ENCODE assay signal across 26 cellular contexts in the genomic region with DNA sequence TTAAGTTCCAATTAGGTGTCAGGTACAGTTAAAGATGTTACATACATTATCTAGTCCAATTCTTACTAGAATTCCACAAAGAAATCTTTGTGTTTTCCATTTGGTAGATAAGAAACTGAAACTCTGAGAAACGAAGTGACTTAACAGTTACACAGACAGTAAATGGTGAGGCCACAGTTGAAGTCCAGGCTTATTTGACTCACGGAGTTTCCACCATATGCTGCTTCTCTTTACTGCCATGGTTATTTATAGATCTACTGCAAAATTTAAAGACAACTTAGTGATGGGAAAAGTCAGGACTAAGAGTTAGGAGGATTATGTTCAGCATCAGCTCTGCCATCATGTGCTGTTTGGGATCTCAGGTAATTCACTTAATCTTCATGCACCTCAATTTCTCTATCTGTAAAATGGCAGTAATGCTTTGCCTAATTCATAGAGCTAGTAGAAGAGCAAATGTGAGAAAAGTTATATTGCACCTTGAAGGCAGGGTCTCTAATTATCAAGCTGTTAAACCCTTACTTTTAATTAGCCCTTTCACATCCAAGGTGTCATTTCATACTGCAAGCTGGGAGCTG. TPM values are rescaled to one million over a fixed set of nuclear protein-coding genes. Genes with fewer than 3 reads are reported as not detected.
A peak's percentile ranks its signal among the peaks of the same experiment; 100 is the strongest.
DNase-seq lines count a peak whose midpoint lies in the region; ATAC-seq and TF ChIP-seq lines count a peak whose summit lies in the region.
"Had no signal": no experiment of that assay in that cellular context is flagged by ENCODE, and none has a peak within 500 bp of the region (broad histone marks: within the 10 kb centered on the region; RNA-seq: fewer than 3 reads in every experiment).

No MANE protein-coding gene starts in this region.

- intact Hi-C loops in activated CD8-positive, alpha-beta T cell treated with anti-CD3 and anti-CD28 coated beads for 36 hours (cut with micrococcal nuclease) = no loop called here

- H3K27ac Mint-ChIP-seq in activated CD8-positive, alpha-beta T cell treated with anti-CD3 and anti-CD28 coated beads for 36 hours = no peak overlapping the region
- H3K27ac Mint-ChIP-seq in activated CD8-positive, alpha-beta T cell treated with anti-CD3 and anti-CD28 coated beads, Interleukin-2, amount 10 ng/mL, durations not matched to agents 7 days and 5 days = no peak overlapping the region
- H3K27ac Mint-ChIP-seq: CD4-positive, CD25-positive, alpha-beta regulatory T cell; T-cell had no signal

- no peaks in the 10 kb centered on the region for H3K27me3 Mint-ChIP-seq in activated CD8-positive, alpha-beta T cell treated with anti-CD3 and anti-CD28 coated beads for 36 hours
- no peaks in the 10 kb centered on the region for H3K27me3 Mint-ChIP-seq in activated CD8-positive, alpha-beta T cell treated with anti-CD3 and anti-CD28 coated beads, Interleukin-2, amount 10 ng/mL, durations not matched to agents 7 days and 5 days (ENCODE audit: low read depth)
- H3K27me3 Mint-ChIP-seq: CD4-positive, CD25-positive, alpha-beta regulatory T cell; effector memory CD8-positive, alpha-beta T cell; naive B cell; T-cell had no signal

- peaks cover 19% of the 10 kb centered on the region for H3K4me1 Mint-ChIP-seq in activated CD8-positive, alpha-beta T cell treated with anti-CD3 and anti-CD28 coated beads for 36 hours (ENCODE audit: low read depth)
- H3K4me1 Mint-ChIP-seq in activated CD8-positive, alpha-beta T cell treated with anti-CD3 and anti-CD28 coated beads, Interleukin-2, amount 10 ng/mL, durations not matched to agents 7 days and 5 days (ENCODE audit: low read depth) = peaks cover 36% of the 10 kb centered on the region
- H3K4me1 Mint-ChIP-seq: T-cell had no signal

- peak; percentile 61 for ATAC-seq in activated CD8-positive, alpha-beta T cell treated with anti-CD3 and anti-CD28 coated beads for 36 hours
- ATAC-seq in activated CD8-positive, alpha-beta T cell treated with anti-CD3 and anti-CD28 coated beads, Interleukin-2, amount 10 ng/mL, durations not matched to agents 7 days and 5 days = no peak
- peak; percentile 66 for ATAC-seq in HG02870 (IDR thresholded peaks at IDR 0.05; ENCODE audit: unreplicated experiment)
- peak; percentile 75 for ATAC-seq in stimulated activated naive CD8-positive, alpha-beta T cell treated with anti-CD3 and anti-CD28 coated beads, Interleukin-15, Interleukin-2, amounts not matched to agents 100 U/mL and 50 U/mL, for 24 hours
- no peak for ATAC-seq in GM18517 (IDR thresholded peaks at IDR 0.05; ENCODE audit: unreplicated experiment)
- ATAC-seq: effector memory CD8-positive, alpha-beta T cell; Right ventricle myocardium inferior; T-cell; upper lobe of right lung had no signal

- DNase-seq in activated CD8-positive, alpha-beta T cell treated with anti-CD3 and anti-CD28 coated beads for 36 hours = peak; percentile 17
- no peak for DNase-seq in activated CD8-positive, alpha-beta T cell treated with anti-CD3 and anti-CD28 coated beads, Interleukin-2, amount 10 ng/mL, durations not matched to agents 7 days and 5 days
- DNase-seq in NOMO-1 treated with dmso at 0.1 percent for 144 hours (lab: John Stamatoyannopoulos, UW; ENCODE audit: unreplicated experiment) (peak; percentile 15), NCI-H345 treated with DMSO at 0.1 percent for 48 hours (lab: John Stamatoyannopoulos, UW; ENCODE audit: unreplicated experiment) (no peak), D341Med (ENCODE audit: low spot score) (no peak)
- no peak for DNase-seq in stimulated activated naive CD8-positive, alpha-beta T cell treated with anti-CD3 and anti-CD28 coated beads, Interleukin-15, Interleukin-2, amounts not matched to agents 100 U/mL and 50 U/mL, for 24 hours
- DNase-seq: ACHN; activated CD4-positive, CD25-positive, alpha-beta regulatory T cell; amniotic stem cell; CD4-positive, CD25-positive, alpha-beta regulatory T cell; central memory CD4-positive, alpha-beta T cell; DMS79; effector memory CD8-positive, alpha-beta T cell; head of caudate nucleus; KBM-7; naive B cell; NCI-H1105 treated with DMSO at 0.1 percent for 48 hours; NCI-H2171; NCI-H748 treated with DMSO at 0.1 percent for 48 hours; small intestine; T-cell; upper lobe of right lung had no signal

- TF ChIP-seq CTCF in activated CD8-positive, alpha-beta T cell treated with anti-CD3 and anti-CD28 coated beads for 36 hours (IDR thresholded peaks at IDR 0.05) = no peak

- POLR2A ChIA-PET in activated CD8-positive, alpha-beta T cell treated with anti-CD3 and anti-CD28 coated beads for 36 hours (lab: Charles Lee) = interaction anchor here (1.3 kb wide), 1 partner anchor 20 kb away, joined by 4 read pairs; no protein-coding TSS in a partner anchor
- POLR2A ChIA-PET in activated CD8-positive, alpha-beta T cell treated with anti-CD3 and anti-CD28 coated beads, Interleukin-2, amount 10 ng/mL, durations not matched to agents 7 days and 5 days (lab: Charles Lee) = interaction anchor here (0.5 to 0.7 kb wide), 2 partner anchors 27 to 89 kb away, joined by 3 read pairs; no protein-coding TSS in a partner anchor

- no peaks in the 10 kb centered on the region for H3K9me3 Mint-ChIP-seq in activated CD8-positive, alpha-beta T cell treated with anti-CD3 and anti-CD28 coated beads for 36 hours
- H3K9me3 Mint-ChIP-seq in activated CD8-positive, alpha-beta T cell treated with anti-CD3 and anti-CD28 coated beads, Interleukin-2, amount 10 ng/mL, durations not matched to agents 7 days and 5 days (ENCODE audit: insufficient read depth) = peaks cover 6% of the 10 kb centered on the region
- H3K9me3 Mint-ChIP-seq: effector memory CD8-positive, alpha-beta T cell; naive B cell; T-cell had no signal

- CTCF ChIA-PET in activated CD8-positive, alpha-beta T cell treated with anti-CD3 and anti-CD28 coated beads for 36 hours (lab: Charles Lee) = interaction anchor here (0.6 to 0.8 kb wide), 2 partner anchors 9 to 166 kb away, joined by 3 to 4 read pairs; no protein-coding TSS in a partner anchor
- CTCF ChIA-PET in activated CD8-positive, alpha-beta T cell treated with anti-CD3 and anti-CD28 coated beads, Interleukin-2, amount 10 ng/mL, durations not matched to agents 7 days and 5 days (lab: Charles Lee) = interaction anchor here (1.0 to 2.2 kb wide), 4 partner anchors 9 to 45 kb away, joined by 3 to 7 read pairs (median 4); no protein-coding TSS in a partner anchor

- H3K4me3 Mint-ChIP-seq in activated CD8-positive, alpha-beta T cell treated with anti-CD3 and anti-CD28 coated beads for 36 hours = no peak overlapping the region
- H3K4me3 Mint-ChIP-seq in activated CD8-positive, alpha-beta T cell treated with anti-CD3 and anti-CD28 coated beads, Interleukin-2, amount 10 ng/mL, durations not matched to agents 7 days and 5 days = no peak overlapping the region
- H3K4me3 Mint-ChIP-seq: CD4-positive, CD25-positive, alpha-beta regulatory T cell; effector memory CD8-positive, alpha-beta T cell; naive B cell; T-cell had no signal

- no peaks in the 10 kb centered on the region for H3K36me3 Mint-ChIP-seq in activated CD8-positive, alpha-beta T cell treated with anti-CD3 and anti-CD28 coated beads for 36 hours (ENCODE audit: low read depth)
- H3K36me3 Mint-ChIP-seq in activated CD8-positive, alpha-beta T cell treated with anti-CD3 and anti-CD28 coated beads, Interleukin-2, amount 10 ng/mL, durations not matched to agents 7 days and 5 days (ENCODE audit: low read depth) = peaks cover 18% of the 10 kb centered on the region
- H3K36me3 Mint-ChIP-seq: CD4-positive, CD25-positive, alpha-beta regulatory T cell; naive B cell; T-cell had no signal

RNA-seq across cellular contexts. Expression of gene SAMSN1, which starts 26.2 kb away (rescaled TPM):
- 10 to 100 TPM; 66.7 to 71.4 TPM for total RNA-seq in activated CD8-positive, alpha-beta T cell treated with anti-CD3 and anti-CD28 coated beads for 36 hours
- 100 to 1,000 TPM; 103 to 104 TPM for total RNA-seq in activated CD8-positive, alpha-beta T cell treated with anti-CD3 and anti-CD28 coated beads, Interleukin-2, amount 10 ng/mL, durations not matched to agents 7 days and 5 days
- total RNA-seq: fibroblast of lung had no signal

Comparison
In these comparisons a context has a peak if more than half of its experiments do, and no peak if none do; other contexts are left out.
1. ATAC-seq: peak in activated CD8-positive, alpha-beta T cell treated with anti-CD3 and anti-CD28 coated beads for 36 hours (single experiment), HG02870 (single experiment) and stimulated activated naive CD8-positive, alpha-beta T cell treated with anti-CD3 and anti-CD28 coated beads, Interleukin-15, Interleukin-2, amounts not matched to agents 100 U/mL and 50 U/mL, for 24 hours (single experiment); none in activated CD8-positive, alpha-beta T cell treated with anti-CD3 and anti-CD28 coated beads, Interleukin-2, amount 10 ng/mL, durations not matched to agents 7 days and 5 days (single experiment) and GM18517 (single experiment).
2. DNase-seq: peak in activated CD8-positive, alpha-beta T cell treated with anti-CD3 and anti-CD28 coated beads for 36 hours (single experiment) and NOMO-1 treated with dmso at 0.1 percent for 144 hours (single experiment); none in activated CD8-positive, alpha-beta T cell treated with anti-CD3 and anti-CD28 coated beads, Interleukin-2, amount 10 ng/mL, durations not matched to agents 7 days and 5 days (single experiment), stimulated activated naive CD8-positive, alpha-beta T cell treated with anti-CD3 and anti-CD28 coated beads, Interleukin-15, Interleukin-2, amounts not matched to agents 100 U/mL and 50 U/mL, for 24 hours (single experiment), NCI-H345 treated with DMSO at 0.1 percent for 48 hours (single experiment) and D341Med (single experiment).